ENCODE assay signal across 14 cellular contexts in the genomic region with DNA sequence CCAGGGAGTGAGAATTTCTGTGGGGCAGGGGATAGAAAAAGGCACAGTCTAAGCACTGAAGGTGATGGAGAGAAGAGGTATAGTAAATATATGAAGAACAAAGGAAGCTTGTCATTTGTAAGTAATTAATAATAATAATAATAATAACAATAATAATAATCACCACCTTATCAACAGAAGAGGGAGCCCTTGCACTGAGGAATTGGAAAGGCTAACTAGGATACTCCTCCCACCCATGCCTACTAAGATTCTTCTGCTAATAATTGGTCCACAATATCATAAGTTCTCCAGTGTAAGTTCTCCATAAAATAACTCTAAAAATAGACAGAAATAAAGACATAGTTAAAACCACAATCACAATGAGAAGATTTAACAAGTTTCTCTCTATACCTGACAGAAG. TPM values are rescaled to one million over a fixed set of nuclear protein-coding genes. Genes with fewer than 3 reads are reported as not detected.
DNase-seq lines count a peak whose midpoint lies in the region; ATAC-seq, FAIRE-seq and TF ChIP-seq lines count a peak whose summit lies in the region.
"Had no signal": no experiment of that assay in that cellular context is flagged by ENCODE, and none has a peak within 500 bp of the region (broad histone marks: within the 10 kb centered on the region; RNA-seq: fewer than 3 reads in every experiment).

No MANE protein-coding gene starts in this region.

- H3K9me3 ChIP-seq in adipocyte (ENCODE audit: control insufficient read depth, low read length) (peaks cover 6% of the 10 kb centered on the region), hepatocyte (ENCODE audit: low read depth) (no peaks in the 10 kb centered on the region)
- H3K9me3 ChIP-seq: neutrophil had no signal

- ATAC-seq in GM21737 (IDR thresholded peaks at IDR 0.05; ENCODE audit: unreplicated experiment): no peak
- no peak for ATAC-seq in HG02885 (IDR thresholded peaks at IDR 0.05; ENCODE audit: poor library complexity, unreplicated experiment)
- ATAC-seq: activated T-helper 17 cell treated with anti-CD3 and anti-CD28 coated beads, Interleukin-2, amount 50 U/mL, for 72 hours had no signal

- H3K9ac ChIP-seq in adipocyte (ENCODE audit: low read length): no peak overlapping the region

- H3K9me2 ChIP-seq in hepatocyte (replicated peaks; ENCODE audit: insufficient read depth): no peaks in the 10 kb centered on the region

- no peaks in the 10 kb centered on the region for H3K79me2 ChIP-seq in hepatocyte

- peaks cover 3% of the 10 kb centered on the region for H3K27me3 ChIP-seq in adipocyte (replicated peaks; ENCODE audit: control insufficient read depth, insufficient read depth, low read length)
- H3K27me3 ChIP-seq in hepatocyte: no peaks in the 10 kb centered on the region
- H3K27me3 ChIP-seq: neutrophil had no signal

- no peak overlapping the region for H2AFZ ChIP-seq in hepatocyte

- H3K4me3 ChIP-seq in adipocyte (ENCODE audit: low read length) (no peak overlapping the region), hepatocyte (no peak overlapping the region)

- H4K20me1 ChIP-seq in hepatocyte (ENCODE audit: insufficient read depth, poor library complexity, severe bottlenecking): no peaks in the 10 kb centered on the region

- H3K27ac ChIP-seq in C4-2B (no peak overlapping the region), hepatocyte (no peak overlapping the region)
- H3K27ac ChIP-seq: neutrophil had no signal

- no peak overlapping the region for H3K4me2 ChIP-seq in hepatocyte

- DNase-seq in HTR-8/SVneo (ENCODE audit: insufficient read length, low spot score) (peak; percentile 13), adipocyte (ENCODE audit: low read depth) (peak; percentile 39), hepatocyte (ENCODE audit: low spot score) (peak; percentile 26), NCI-H2029 (lab: John Stamatoyannopoulos, UW) (no peak), DMS53 treated with DMSO at 0.1 percent for 48 hours (lab: John Stamatoyannopoulos, UW; ENCODE audit: unreplicated experiment) (no peak)
- DNase-seq: activated CD4-positive, alpha-beta T cell treated with anti-CD3 and anti-CD28 coated beads for 48 hours; NCI-H1105; NCI-H510A had no signal

- no peak for FAIRE-seq in HTR-8/SVneo (lab: Jason Lieb, UNC)

- no peaks in the 10 kb centered on the region for H3K36me3 ChIP-seq in adipocyte (ENCODE audit: control insufficient read depth, insufficient read depth, low read length, severe bottlenecking)
- no peaks in the 10 kb centered on the region for H3K36me3 ChIP-seq in hepatocyte (replicated peaks; ENCODE audit: insufficient read depth, low read depth)
- H3K36me3 ChIP-seq: neutrophil had no signal

- H3K4me1 ChIP-seq in adipocyte (ENCODE audit: control insufficient read depth, insufficient read depth, low read length): no peaks in the 10 kb centered on the region
- H3K4me1 ChIP-seq in hepatocyte (ENCODE audit: insufficient read depth): no peaks in the 10 kb centered on the region

- TF ChIP-seq CTCF in C4-2B (conservative IDR thresholded peaks at IDR 0.05) (peak; percentile 23), hepatocyte (IDR thresholded peaks at IDR 0.05; ENCODE audit: poor library complexity) (peak; percentile 36)

RNA-seq across cellular contexts. Expression of a gene that starts 0.9 kb away (rescaled TPM):
- total RNA-seq in hepatocyte: not detected in 2 replicates
- not detected in 2 replicates for polyA plus RNA-seq in hepatocyte
- total RNA-seq: activated T-helper 17 cell treated with anti-CD3 and anti-CD28 coated beads, Interleukin-2, amount 50 U/mL, for 72 hours; urinary bladder had no signal
- polyA plus RNA-seq: urinary bladder had no signal

RNA-seq across cellular contexts. Expression of a gene that starts 7.3 kb away (rescaled TPM):
- total RNA-seq in hepatocyte: not detected in 2 replicates
- polyA plus RNA-seq in hepatocyte: not detected in 2 replicates
- total RNA-seq: activated T-helper 17 cell treated with anti-CD3 and anti-CD28 coated beads, Interleukin-2, amount 50 U/mL, for 72 hours; urinary bladder had no signal
- polyA plus RNA-seq: urinary bladder had no signal

RNA-seq across cellular contexts. Expression of a gene that starts 19.4 kb away (rescaled TPM):
- not detected in 2 replicates for total RNA-seq in hepatocyte
- not detected in 2 replicates for polyA plus RNA-seq in hepatocyte
- total RNA-seq: activated T-helper 17 cell treated with anti-CD3 and anti-CD28 coated beads, Interleukin-2, amount 50 U/mL, for 72 hours; urinary bladder had no signal
- polyA plus RNA-seq: urinary bladder had no signal

RNA-seq across cellular contexts. Expression of a gene that starts 38.7 kb away (rescaled TPM):
- not detected in 2 replicates for total RNA-seq in hepatocyte
- polyA plus RNA-seq in hepatocyte: not detected in 2 replicates
- total RNA-seq: activated T-helper 17 cell treated with anti-CD3 and anti-CD28 coated beads, Interleukin-2, amount 50 U/mL, for 72 hours; urinary bladder had no signal
- polyA plus RNA-seq: urinary bladder had no signal

Comparison
In these comparisons a context has a peak if more than half of its experiments do, and no peak if none do; other contexts are left out.
1. DNase-seq: peak in HTR-8/SVneo (single experiment), adipocyte (single experiment) and hepatocyte (single experiment); none in NCI-H2029 (single experiment) and DMS53 treated with DMSO at 0.1 percent for 48 hours (single experiment).